18 cellular contexts compared by ENCODE assay signal in the genomic region with DNA sequence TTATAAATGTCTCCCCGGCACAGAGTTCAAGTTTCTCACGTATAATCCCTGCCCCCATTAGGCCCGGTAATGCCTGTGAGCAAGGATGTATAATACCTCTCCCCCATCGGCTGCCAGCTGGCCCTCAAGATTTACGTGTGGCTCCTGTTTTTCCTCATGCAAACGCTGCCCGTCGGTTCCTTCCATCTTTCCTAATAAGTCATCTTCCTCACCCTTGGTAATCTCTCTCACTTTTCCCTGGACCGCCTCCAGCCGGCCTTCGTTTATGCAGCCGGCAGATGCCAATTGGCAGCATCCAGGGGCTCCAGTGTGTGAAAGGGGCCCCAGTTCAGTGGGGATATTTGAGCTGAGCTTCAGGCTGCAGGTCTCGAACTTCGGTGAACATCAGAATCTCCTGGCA.
DNase-seq lines count a peak whose midpoint lies in the region; ATAC-seq and TF ChIP-seq lines count a peak whose summit lies in the region.
"Had no signal": no experiment of that assay in that cellular context is flagged by ENCODE, and none has a peak within 500 bp of the region (broad histone marks: within the 10 kb centered on the region; RNA-seq: fewer than 3 reads in every experiment).

No MANE protein-coding gene starts in this region.

- H3K27ac ChIP-seq in right cardiac atrium (ENCODE audit: low read length) (no peak overlapping the region), spleen (no peak overlapping the region)
- H3K27ac ChIP-seq: GM23248 had no signal

- intact Hi-C loops in left cardiac atrium (cut with DNase I), result no loop called here
- intact Hi-C loops in cardiac septum (cut with DNase I), result no loop called here
- intact Hi-C loops in right cardiac atrium (cut with DNase I), result loop anchor here in 1 of 4 donors (10.0 kb wide), 1 partner anchor 90 kb away; a partner anchor contains a TSS
- intact Hi-C loops in spleen (cut with DNase I; ENCODE audit: low total_unique reads), result no loop called here

- no peaks in the 10 kb centered on the region for H3K36me3 ChIP-seq in spleen

- 57% methylated on average over 14 of the region's 14 CpGs for WGBS in right cardiac atrium
- WGBS in spleen, 5 donors, result 90 to 97% (median 95%) methylated on average over 14 of the region's 14 CpGs

- H3K27me3 ChIP-seq in right cardiac atrium (ENCODE audit: control insufficient read depth, insufficient read depth), result no peaks in the 10 kb centered on the region
- H3K27me3 ChIP-seq in spleen (replicated peaks in 1 of 7), result peaks cover 0 to 68% (median 0%) of the 10 kb centered on the region in 7 donors

- DNase-seq in left cardiac atrium, result peak; percentile 45
- DNase-seq in cardiac septum (ENCODE audit: low spot score), result no peak
- peak; percentile 60 to 78 (median 76) for DNase-seq in right cardiac atrium
- peak; percentile 37 for DNase-seq in spleen
- DNase-seq in NCI-H2227 treated with DMSO at 0.1 percent for 48 hours (lab: John Stamatoyannopoulos, UW), result no peak
- DNase-seq in NCI-H748 (lab: John Stamatoyannopoulos, UW; ENCODE audit: unreplicated experiment), result no peak
- DNase-seq: CD4-positive, alpha-beta T cell; DMS153; GDM1; GM23248; NCI-H1092 treated with DMSO at 0.1 percent for 48 hours; NCI-H146; NCI-H2029 treated with DMSO at 0.1 percent for 48 hours; NCI-H2171; NCI-H774; SIG-M5 had no signal

- H3K4me1 ChIP-seq in right cardiac atrium (ENCODE audit: control insufficient read depth, insufficient read depth, low read length), result peaks cover 26% of the 10 kb centered on the region
- H3K4me1 ChIP-seq in spleen, result peaks cover 0 to 28% (median 2%) of the 10 kb centered on the region in 6 donors

- ATAC-seq in left cardiac atrium, result no peak
- no peak for ATAC-seq in right cardiac atrium
- ATAC-seq in HG03280 (IDR thresholded peaks at IDR 0.05; ENCODE audit: unreplicated experiment), result no peak
- ATAC-seq: HCT116 had no signal

- TF ChIP-seq POLR2A in spleen (IDR thresholded peaks at IDR 0.05), result no peak

- no peak overlapping the region for H3K4me3 ChIP-seq in right cardiac atrium (ENCODE audit: low read length)
- no peak overlapping the region for H3K4me3 ChIP-seq in spleen
- H3K4me3 ChIP-seq: GM23248 had no signal

- no peaks in the 10 kb centered on the region for H3K9me3 ChIP-seq in right cardiac atrium (ENCODE audit: control insufficient read depth, low read length)
- no peaks in the 10 kb centered on the region for H3K9me3 ChIP-seq in spleen

- no peak for TF ChIP-seq CTCF in spleen (IDR thresholded peaks at IDR 0.05 in 8 of 11, conservative IDR thresholded peaks at IDR 0.05 in 3 of 11)

Comparison
In these comparisons a context has a peak if more than half of its experiments do, and no peak if none do; other contexts are left out.
1. DNase-seq: peak in left cardiac atrium (single experiment), right cardiac atrium (3 of 3) and spleen (single experiment); none in cardiac septum (single experiment), NCI-H2227 treated with DMSO at 0.1 percent for 48 hours (single experiment) and NCI-H748 (single experiment).